8 cellular contexts compared by ENCODE assay signal in the genomic region with DNA sequence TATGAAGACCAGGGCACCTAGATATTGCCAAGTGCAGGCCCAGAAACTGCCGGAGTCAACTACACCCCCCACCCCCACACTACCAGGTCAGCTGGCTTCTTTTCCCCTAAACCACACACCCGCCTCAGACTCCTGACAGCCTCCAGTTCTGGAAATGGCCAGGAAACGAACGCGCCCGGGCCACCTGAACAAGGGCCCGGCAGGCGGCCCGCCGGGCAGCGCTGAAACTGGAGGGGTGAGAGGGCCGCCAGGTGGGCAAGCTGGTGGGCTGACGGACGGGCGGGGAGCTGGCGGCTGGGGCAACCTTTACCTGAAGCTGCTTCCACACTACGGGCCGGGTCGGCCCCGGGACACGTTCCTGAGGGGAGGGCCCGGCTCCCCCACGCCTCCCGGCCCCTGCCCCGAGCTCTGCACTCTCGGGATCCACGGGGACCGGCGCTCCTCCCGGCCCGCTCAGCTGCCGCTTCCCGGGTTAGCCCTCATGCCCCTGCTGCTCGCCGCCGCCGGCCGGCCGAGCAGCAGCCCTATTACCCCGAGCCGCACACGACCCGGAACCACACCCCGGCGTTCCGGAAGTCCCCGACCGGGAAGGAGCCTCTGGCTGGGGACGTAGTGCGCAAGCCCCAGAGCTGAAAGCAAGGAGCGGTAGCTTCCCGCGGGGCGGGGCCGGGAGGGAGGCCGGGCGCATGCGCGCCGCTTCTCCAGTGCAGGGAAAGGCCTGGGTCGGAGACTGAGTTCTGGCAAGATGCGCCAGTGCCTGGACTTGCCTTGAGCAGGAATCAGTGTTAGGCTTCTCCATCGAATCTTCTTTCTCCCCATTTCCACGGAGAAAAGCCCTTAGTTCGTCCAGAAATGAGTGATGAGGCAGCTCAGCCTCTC. TPM values are rescaled to one million over a fixed set of nuclear protein-coding genes. Genes with fewer than 3 reads are reported as not detected.
DNase-seq lines count a peak whose midpoint lies in the region; ATAC-seq and TF ChIP-seq lines count a peak whose summit lies in the region.

A gene (minus strand): TSS at position 548 of the 879 bp plus-strand sequence. CDS start 34,634 bp downstream, outside the sequence.

- ATAC-seq in HG02642 (IDR thresholded peaks at IDR 0.05; ENCODE audit: poor library complexity, unreplicated experiment) = peak; percentile 98
- ATAC-seq in activated naive CD4-positive, alpha-beta T cell treated with anti-CD3 and anti-CD28 coated beads, Interleukin-2, amount 50 U/mL, for 72 hours = peak; percentile 100

- H3K4me1 ChIP-seq in suprapubic skin = peaks cover 29% of the 10 kb centered on the region

- under 1% methylated on average over 36 of the region's 65 CpGs for WGBS in suprapubic skin

- DNase-seq in NCI-H1105 (lab: John Stamatoyannopoulos, UW) = peak; percentile 91
- peak; percentile 89 for DNase-seq in SKM-1 (lab: John Stamatoyannopoulos, UW; ENCODE audit: unreplicated experiment)
- DNase-seq in activated naive CD4-positive, alpha-beta T cell treated with anti-CD3 and anti-CD28 coated beads, Interleukin-2, amount 50 U/mL, for 72 hours (ENCODE audit: low spot score in 2 of 2) = peak; percentile 93 to 96
- DNase-seq in glomerular endothelial cell (ENCODE audit: extremely low read depth, low read depth, low spot score) = peak; percentile 64
- DNase-seq in occipital lobe (lab: John Stamatoyannopoulos, UW) = peak; percentile 92
- DNase-seq in suprapubic skin (ENCODE audit: low spot score in 2 of 2) = peak; percentile 96 to 98

- TF ChIP-seq POLR2A in GM10847 (IDR thresholded peaks at IDR 0.05; ENCODE audit: extremely low read depth, insufficient read length) = peak; percentile 81
- TF ChIP-seq POLR2A in suprapubic skin (IDR thresholded peaks at IDR 0.05) = peak; percentile 11 to 68

- no peaks in the 10 kb centered on the region for H3K36me3 ChIP-seq in suprapubic skin

- H3K27ac Mint-ChIP-seq in activated naive CD4-positive, alpha-beta T cell treated with anti-CD3 and anti-CD28 coated beads, Interleukin-2, amount 50 U/mL, for 72 hours = peak within 1 kb of the TSS; percentile 93

- H3K27me3 ChIP-seq in suprapubic skin = no peaks in the 10 kb centered on the region

- peak within 1 kb of the TSS; percentile 66 for H3K4me3 ChIP-seq in suprapubic skin

- peak within 1 kb of the TSS; percentile 62 for H3K27ac ChIP-seq in suprapubic skin

- no peak for TF ChIP-seq CTCF in suprapubic skin (IDR thresholded peaks at IDR 0.05)

- H3K36me3 Mint-ChIP-seq in activated naive CD4-positive, alpha-beta T cell treated with anti-CD3 and anti-CD28 coated beads, Interleukin-2, amount 50 U/mL, for 72 hours = peaks cover 0 to 19% of the 10 kb centered on the region in 2 donors

- TF ChIP-seq EP300 in suprapubic skin (IDR thresholded peaks at IDR 0.05) = no peak

- H3K9me3 Mint-ChIP-seq in activated naive CD4-positive, alpha-beta T cell treated with anti-CD3 and anti-CD28 coated beads, Interleukin-2, amount 50 U/mL, for 72 hours = no peaks in the 10 kb centered on the region

- H3K9me3 ChIP-seq in suprapubic skin = no peaks in the 10 kb centered on the region

RNA-seq across cellular contexts. Expression of the gene that starts here (rescaled TPM):
- total RNA-seq in activated naive CD4-positive, alpha-beta T cell treated with anti-CD3 and anti-CD28 coated beads, Interleukin-2, amount 50 U/mL, for 72 hours = 10 to 100 TPM; 53.8 to 72.1 TPM
- 76.9 and 84.3 TPM in 2 replicates for total RNA-seq in glomerular endothelial cell
- total RNA-seq in occipital lobe = 37.6 TPM
- 10 to 100 TPM; 57.6 to 70.2 (median 68.7) TPM for total RNA-seq in suprapubic skin

Comparison
In these comparisons a context has a peak if more than half of its experiments do, and no peak if none do; other contexts are left out.
1. Peak in every context shown above with its lines: DNase-seq, ATAC-seq, H3K4me3 ChIP-seq and H3K27ac ChIP-seq.